Comparison of ENCODE assay signal across 8 cellular contexts in the genomic region with DNA sequence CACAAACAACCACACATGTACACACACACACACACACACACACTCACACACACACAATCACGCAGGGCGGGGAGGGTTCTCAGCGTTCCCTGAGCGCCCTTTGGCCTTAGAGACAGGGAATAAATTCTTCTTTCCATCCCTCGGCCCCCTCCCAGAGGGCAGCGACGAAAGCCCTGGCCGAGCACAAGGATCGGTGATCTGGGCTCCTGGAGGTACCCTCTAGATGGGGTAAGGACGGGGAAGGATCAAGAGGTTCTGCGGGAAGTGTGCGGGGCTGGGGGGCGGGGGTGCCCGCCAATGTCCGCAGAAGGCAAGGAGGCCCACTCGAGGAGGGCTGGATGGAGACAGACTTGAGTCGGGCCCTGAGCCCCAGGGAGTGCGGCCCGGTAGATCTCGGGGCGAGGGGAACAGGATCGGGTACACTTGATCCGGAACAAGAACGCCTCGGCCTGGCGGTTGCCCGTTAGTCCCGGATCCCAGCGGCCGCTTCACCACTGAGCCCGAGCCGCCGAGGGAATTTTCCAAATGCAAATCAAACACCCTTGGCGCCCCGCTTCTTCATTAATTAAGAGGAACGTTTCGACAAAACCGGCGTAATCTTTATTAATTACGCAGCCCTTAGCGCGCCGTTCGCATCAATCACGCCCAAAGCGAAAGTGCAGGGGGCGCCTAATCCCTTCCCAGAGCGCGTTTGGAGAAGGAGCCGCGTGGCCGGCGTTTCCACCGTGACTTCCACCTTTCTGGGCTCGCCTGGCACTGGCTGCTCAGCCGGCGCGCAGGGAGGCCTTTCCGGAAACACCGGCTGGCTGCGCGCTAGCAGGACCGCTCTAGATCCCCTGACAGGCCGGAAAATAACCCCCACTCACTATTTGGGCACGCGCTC. TPM values are rescaled to one million over a fixed set of nuclear protein-coding genes. Genes with fewer than 3 reads are reported as not detected.
A peak's percentile ranks its signal among the peaks of the same experiment; 100 is the strongest.
DNase-seq lines count a peak whose midpoint lies in the region; ATAC-seq, FAIRE-seq and TF ChIP-seq lines count a peak whose summit lies in the region.

No MANE protein-coding gene starts in this region.

- H3K9me3 ChIP-seq in SJSA1 (replicated peaks) (no peaks in the 10 kb centered on the region), pancreas (no peaks in the 10 kb centered on the region)

- intact Hi-C loops in pancreas (cut with DNase I): no loop called here

- H3K27ac ChIP-seq in SJSA1 (no peak overlapping the region), pancreas (no peak overlapping the region)

- H3K4me3 ChIP-seq in AG09309 (ENCODE audit: control insufficient read depth, low read depth, low read length): peak overlapping the region; percentile 47
- H3K4me3 ChIP-seq in SJSA1: peak overlapping the region; percentile 35
- peak overlapping the region; percentile 20 for H3K4me3 ChIP-seq in fibroblast of mammary gland (ENCODE audit: control insufficient read depth, low read depth, low read length)
- peak overlapping the region; percentile 0 to 56 (median 25) for H3K4me3 ChIP-seq in pancreas

- FAIRE-seq in pancreas (lab: Jason Lieb, UNC): no peak
- no peak for FAIRE-seq in frontal cortex (lab: Jason Lieb, UNC)

- TF ChIP-seq CTCF in AG09309 (IDR thresholded peaks at IDR 0.05; ENCODE audit: control insufficient read depth, insufficient read depth, low read depth, low read length, missing control alignments) (no peak), fibroblast of mammary gland (conservative IDR thresholded peaks at IDR 0.05; ENCODE audit: control insufficient read depth, insufficient read depth, low read depth, low read length) (no peak), pancreas (IDR thresholded peaks at IDR 0.05) (no peak)

- ATAC-seq in GM18909 (IDR thresholded peaks at IDR 0.05; ENCODE audit: poor library complexity, unreplicated experiment) (peak; percentile 38), pancreas (peak in 3 of 4 donors; percentile 64 to 69 (median 68)), GM21737 (IDR thresholded peaks at IDR 0.05; ENCODE audit: unreplicated experiment) (no peak)

- peaks cover 35% of the 10 kb centered on the region for H3K27me3 ChIP-seq in SJSA1 (replicated peaks)
- peaks cover 8 to 80% (median 25%) of the 10 kb centered on the region in 4 donors for H3K27me3 ChIP-seq in pancreas

- H3K36me3 ChIP-seq in SJSA1 (no peaks in the 10 kb centered on the region), pancreas (no peaks in the 10 kb centered on the region)

- no peak for DNase-seq in AG09309 (ENCODE audit: low read depth)
- no peak for DNase-seq in SJSA1 (ENCODE audit: low read depth in 1 of 2, low spot score in 2 of 2)
- no peak for DNase-seq in fibroblast of mammary gland (ENCODE audit: low read depth)
- DNase-seq in pancreas: peak in 2 of 6 donors; percentile 63 to 68
- no peak for DNase-seq in frontal cortex (ENCODE audit: low spot score in 2 of 2)
- no peak for DNase-seq in erythroblast (lab: John Stamatoyannopoulos, UW)

- H3K4me1 ChIP-seq in SJSA1 (replicated peaks): peaks cover 9% of the 10 kb centered on the region
- peaks cover 0 to 16% (median 10%) of the 10 kb centered on the region in 3 donors for H3K4me1 ChIP-seq in pancreas

- no peak for TF ChIP-seq POLR2A in erythroblast (IDR thresholded peaks at IDR 0.05; ENCODE audit: low read length)

- 2% methylated on average over 66 of the region's 66 CpGs for WGBS in pancreas, 2 donors

RNA-seq across cellular contexts. Expression of gene PAX3, which starts 7.0 kb away (rescaled TPM):
- total RNA-seq in SJSA1 (2014; rRNA removed; shearing (Covaris generic)): 0.03 TPM in 1 of 2 replicates, not detected in the other
- total RNA-seq in pancreas (not detected), frontal cortex (not detected)
- not detected for polyA plus RNA-seq in pancreas
